Comparison of ENCODE assay signal across 8 cellular contexts in genomic region chr15:98776607-98777281, GRCh38.
A peak's percentile ranks its signal among the peaks of the same experiment; 100 is the strongest.
DNase-seq lines count a peak whose midpoint lies in the region; TF ChIP-seq lines count a peak whose summit lies in the region.

No MANE protein-coding gene starts in this region.

- DNase-seq in ELF-1 (ENCODE audit: low read depth, low spot score) (peak; percentile 79), GM23248 (peak; percentile 59), esophagus muscularis mucosa (ENCODE audit: extremely low spot score) (no peak), retinal pigment epithelial cell (ENCODE audit: low read depth) (peak; percentile 71), middle frontal gyrus (ENCODE audit: extremely low spot score, low spot score) (no peak), NCI-H2196 treated with DMSO at 0.1 percent for 48 hours (lab: John Stamatoyannopoulos, UW; ENCODE audit: unreplicated experiment) (no peak), NOMO-1 (lab: John Stamatoyannopoulos, UW; ENCODE audit: unreplicated experiment in 2 of 2) (no peak)

- H3K79me2 ChIP-seq in GM23248 (ENCODE audit: insufficient read depth) (peaks cover 98% of the 10 kb centered on the region), OCI-LY3 (ENCODE audit: low read length) (peaks cover 6% of the 10 kb centered on the region; the same call in 1 of the 2 replicates)

- no peaks in the 10 kb centered on the region for H3K27me3 ChIP-seq in GM23248 (replicated peaks; ENCODE audit: insufficient read depth)
- H3K27me3 ChIP-seq in OCI-LY3 (ENCODE audit: low read depth, low read length) = peaks cover 10% of the 10 kb centered on the region; the same call in 1 of the 2 replicates
- H3K27me3 ChIP-seq in esophagus muscularis mucosa = no peaks in the 10 kb centered on the region

- H3K4me3 ChIP-seq in GM23248 = no peak overlapping the region
- H3K4me3 ChIP-seq in OCI-LY3 (ENCODE audit: low read length) = no peak overlapping the region
- no peak overlapping the region for H3K4me3 ChIP-seq in esophagus muscularis mucosa
- H3K4me3 ChIP-seq in retinal pigment epithelial cell (ENCODE audit: low read length) = no peak overlapping the region

- WGBS in GM23248 (ENCODE audit: low coverage in 1 of 2, low lambda C conversion rate in 2 of 2, missing lambda C conversion rate in 2 of 2), 2 experiments = 43 to 49% methylated on average over 16 of the region's 16 CpGs
- WGBS in esophagus muscularis mucosa = 77% methylated on average over 13 of the region's 16 CpGs

- H3K9me3 ChIP-seq in GM23248 (ENCODE audit: low read depth) (no peaks in the 10 kb centered on the region), OCI-LY3 (ENCODE audit: insufficient read depth, low read length) (no peaks in the 10 kb centered on the region), esophagus muscularis mucosa (no peaks in the 10 kb centered on the region)

- H3K4me1 ChIP-seq in GM23248 (ENCODE audit: insufficient read depth) = peaks cover 14% of the 10 kb centered on the region
- H3K4me1 ChIP-seq in OCI-LY3 (ENCODE audit: low read length) = peaks cover 28% of the 10 kb centered on the region
- H3K4me1 ChIP-seq in esophagus muscularis mucosa = peaks cover 34 to 68% (median 42%) of the 10 kb centered on the region in 4 donors

- no peaks in the 10 kb centered on the region for H3K36me3 ChIP-seq in GM23248 (ENCODE audit: low read depth)
- no peaks in the 10 kb centered on the region for H3K36me3 ChIP-seq in OCI-LY3 (replicated peaks; ENCODE audit: low read depth, low read length)
- H3K36me3 ChIP-seq in esophagus muscularis mucosa = no peaks in the 10 kb centered on the region

- intact Hi-C loops in esophagus muscularis mucosa (cut with DNase I) = loop anchor here (5.0 to 10.0 kb wide), 4 partner anchors 71 to 301 kb away; no protein-coding TSS in a partner anchor

- H3K9ac ChIP-seq in GM23248 (peak overlapping the region; percentile 20; the same call in 1 of the 2 replicates), OCI-LY3 (ENCODE audit: low read length) (no peak overlapping the region)

- H2AFZ ChIP-seq in GM23248 = no peak overlapping the region
- H2AFZ ChIP-seq in OCI-LY3 (ENCODE audit: low read depth, low read length) = no peak overlapping the region

- no peak for TF ChIP-seq EP300 in esophagus muscularis mucosa (IDR thresholded peaks at IDR 0.05)

- H3K9me2 ChIP-seq in GM23248 (ENCODE audit: insufficient read depth) = no peaks in the 10 kb centered on the region

- H3K27ac ChIP-seq in GM23248 (peak overlapping the region; percentile 17; the same call in 1 of the 2 replicates), OCI-LY3 (ENCODE audit: low read length) (no peak overlapping the region), esophagus muscularis mucosa (replicated peaks in 1 of 4) (peak overlapping the region in 3 of 4 donors; percentile 21 to 40 (median 28))

- H3K4me2 ChIP-seq in GM23248 (ENCODE audit: unreplicated experiment) (no peak overlapping the region), OCI-LY3 (ENCODE audit: low read length) (peak overlapping the region; percentile 20; the same call in 1 of the 2 replicates)

- H4K20me1 ChIP-seq in GM23248 (ENCODE audit: insufficient read depth) = peaks cover 8% of the 10 kb centered on the region
- peaks cover 44% of the 10 kb centered on the region for H4K20me1 ChIP-seq in OCI-LY3 (ENCODE audit: insufficient read depth, low read length)

- TF ChIP-seq POLR2A in esophagus muscularis mucosa (IDR thresholded peaks at IDR 0.05; ENCODE audit: low read depth) = no peak

- in situ Hi-C loops in GM23248 (cut with MboI) = no loop called here

- TF ChIP-seq CTCF in OCI-LY3 (IDR thresholded peaks at IDR 0.05; ENCODE audit: low read depth, low read length) (no peak), esophagus muscularis mucosa (IDR thresholded peaks at IDR 0.05) (no peak), retinal pigment epithelial cell (conservative IDR thresholded peaks at IDR 0.05; ENCODE audit: low read depth, low read length) (no peak)

- peaks cover 15% of the 10 kb centered on the region for H3F3A ChIP-seq in GM23248 (ENCODE audit: insufficient read depth)

Comparison
In these comparisons a context has a peak if more than half of its experiments do, and no peak if none do; other contexts are left out.
1. DNase-seq: peak in ELF-1 (single experiment), GM23248 (single experiment) and retinal pigment epithelial cell (single experiment); none in esophagus muscularis mucosa (single experiment), middle frontal gyrus (single experiment), NCI-H2196 treated with DMSO at 0.1 percent for 48 hours (single experiment) and NOMO-1 (0 of 2).